Comparison of ENCODE assay signal across 9 cellular contexts in genomic region chr11:705646-706438, GRCh38. TPM values are rescaled to one million over a fixed set of nuclear protein-coding genes. Genes with fewer than 3 reads are reported as not detected.
DNase-seq lines count a peak whose midpoint lies in the region; ATAC-seq, FAIRE-seq and TF ChIP-seq lines count a peak whose summit lies in the region.
"Had no signal": no experiment of that assay in that cellular context is flagged by ENCODE, and none has a peak within 500 bp of the region (broad histone marks: within the 10 kb centered on the region; RNA-seq: fewer than 3 reads in every experiment).

TSS of gene EPS8L2 (plus strand) at chr11:706231. CDS start at chr11:709408, 3,177 bp downstream.

- no peaks in the 10 kb centered on the region for H3K27me3 ChIP-seq in ACC112 (ENCODE audit: insufficient read depth, low read length)
- peaks cover 8% of the 10 kb centered on the region for H3K27me3 ChIP-seq in HUES64 (ENCODE audit: insufficient read depth, low read length)

- H3K79me2 ChIP-seq in ACC112 (ENCODE audit: control insufficient read depth, insufficient read depth, low read length, unreplicated experiment): no peaks in the 10 kb centered on the region

- peak within 1 kb of the TSS; percentile 64 for H3K4me3 Mint-ChIP-seq in dendritic cell treated with granulocyte-macrophage colony-stimulating factor and Interleukin-4, amounts not matched to agents 40 ng/mL and 50 ng/mL, for 4 days
- peak within 1 kb of the TSS; percentile 68 for H3K4me3 Mint-ChIP-seq in mesothelial cell of epicardium

- peaks cover 42% of the 10 kb centered on the region for H3K36me3 Mint-ChIP-seq in dendritic cell treated with granulocyte-macrophage colony-stimulating factor and Interleukin-4, amounts not matched to agents 40 ng/mL and 50 ng/mL, for 4 days (ENCODE audit: low read depth)
- H3K36me3 Mint-ChIP-seq in mesothelial cell of epicardium: peaks cover 1% of the 10 kb centered on the region

- H3K4me1 ChIP-seq in ACC112 (ENCODE audit: control insufficient read depth, insufficient read depth, low read length, unreplicated experiment) (peaks cover 24% of the 10 kb centered on the region), HUES64 (ENCODE audit: insufficient read depth, low read length) (peaks cover 20% of the 10 kb centered on the region)

- H3K36me3 ChIP-seq in ACC112 (ENCODE audit: insufficient read depth, low read length) (0 out of 2 replicates have a peak, but pooled peaks cover 6% of the 10 kb centered on the region), HUES64 (ENCODE audit: insufficient read depth, low read length) (no peaks in the 10 kb centered on the region)

- H3K9ac ChIP-seq in HUES64 (ENCODE audit: low read depth, low read length): peak within 1 kb of the TSS; percentile 52; the same call in 1 of the 2 replicates

- H3K27ac ChIP-seq in ACC112 (ENCODE audit: low read depth, low read length) (0 out of 2 replicates have a peak within 1 kb of the TSS, but pooled peaks have one; percentile 22), HUES64 (ENCODE audit: low read depth, low read length) (no peak within 1 kb of the TSS; the same call in 1 of the 2 replicates)

- no peak for TF ChIP-seq CTCF in mesothelial cell of epicardium (IDR thresholded peaks at IDR 0.05; ENCODE audit: unreplicated experiment)

- FAIRE-seq in frontal cortex (lab: Jason Lieb, UNC) (no peak), GM19239 (lab: Jason Lieb, UNC) (no peak)
- FAIRE-seq: endometrium had no signal

- no peaks in the 10 kb centered on the region for H3K9me3 ChIP-seq in HUES64 (ENCODE audit: insufficient read depth, low read depth, low read length)

- WGBS in HUES64: 14% methylated on average over 89 of the region's 90 CpGs

- DNase-seq in mesothelial cell of epicardium (ENCODE audit: low spot score in 2 of 2, unreplicated experiment in 2 of 2): no peak
- DNase-seq in Ammon's horn (ENCODE audit: low spot score): no peak
- DNase-seq in frontal cortex (ENCODE audit: low spot score in 2 of 2): no peak
- DNase-seq in GM19239 (ENCODE audit: insufficient read length, low spot score): no peak

- peak within 1 kb of the TSS; percentile 78 for H3K4me3 ChIP-seq in ACC112 (ENCODE audit: low read depth, low read length)
- peak within 1 kb of the TSS; percentile 60 for H3K4me3 ChIP-seq in HUES64 (ENCODE audit: low read length)

- H3K27ac Mint-ChIP-seq in dendritic cell treated with granulocyte-macrophage colony-stimulating factor and Interleukin-4, amounts not matched to agents 40 ng/mL and 50 ng/mL, for 4 days: no peak within 1 kb of the TSS
- H3K27ac Mint-ChIP-seq in mesothelial cell of epicardium: peak within 1 kb of the TSS; percentile 91

- no peak for ATAC-seq in HG03457 (IDR thresholded peaks at IDR 0.05; ENCODE audit: unreplicated experiment)

- H3K27me3 Mint-ChIP-seq in dendritic cell treated with granulocyte-macrophage colony-stimulating factor and Interleukin-4, amounts not matched to agents 40 ng/mL and 50 ng/mL, for 4 days: peaks cover 55% of the 10 kb centered on the region
- H3K27me3 Mint-ChIP-seq in mesothelial cell of epicardium (ENCODE audit: low read depth): peaks cover 6% of the 10 kb centered on the region

- intact Hi-C loops in dendritic cell treated with granulocyte-macrophage colony-stimulating factor and Interleukin-4, amounts not matched to agents 40 ng/mL and 50 ng/mL, for 4 days (cut with micrococcal nuclease): no loop called here

- H3K4me1 Mint-ChIP-seq in dendritic cell treated with granulocyte-macrophage colony-stimulating factor and Interleukin-4, amounts not matched to agents 40 ng/mL and 50 ng/mL, for 4 days (ENCODE audit: low read depth): peaks cover 41% of the 10 kb centered on the region
- H3K4me1 Mint-ChIP-seq in mesothelial cell of epicardium: peaks cover 16% of the 10 kb centered on the region

- no peak within 1 kb of the TSS for H2AFZ ChIP-seq in ACC112 (ENCODE audit: low read length, unreplicated experiment)

- no peaks in the 10 kb centered on the region for H3K9me3 Mint-ChIP-seq in dendritic cell treated with granulocyte-macrophage colony-stimulating factor and Interleukin-4, amounts not matched to agents 40 ng/mL and 50 ng/mL, for 4 days
- no peaks in the 10 kb centered on the region for H3K9me3 Mint-ChIP-seq in mesothelial cell of epicardium

RNA-seq across cellular contexts. Expression of gene EPS8L2, which starts in this region (rescaled TPM):
- polyA plus RNA-seq in HUES64 (2013, experiment 1 of 2): 16.7 TPM
- 15.1 TPM for polyA plus RNA-seq in HUES64 (2013, experiment 2 of 2)
- total RNA-seq in mesothelial cell of epicardium (105 to 112 TPM (median 111 TPM) in 3 replicates), frontal cortex (0.41 TPM)

Comparison
In these comparisons a context has a peak if more than half of its experiments do, and no peak if none do; other contexts are left out.
1. RNA of gene EPS8L2 (total RNA-seq): 105 to 112 TPM in mesothelial cell of epicardium; 0.41 TPM in frontal cortex (single experiment); every median in the first group is over 10 times any median in the second.